ENCODE assay signal across 2 cellular contexts in the genomic region with DNA sequence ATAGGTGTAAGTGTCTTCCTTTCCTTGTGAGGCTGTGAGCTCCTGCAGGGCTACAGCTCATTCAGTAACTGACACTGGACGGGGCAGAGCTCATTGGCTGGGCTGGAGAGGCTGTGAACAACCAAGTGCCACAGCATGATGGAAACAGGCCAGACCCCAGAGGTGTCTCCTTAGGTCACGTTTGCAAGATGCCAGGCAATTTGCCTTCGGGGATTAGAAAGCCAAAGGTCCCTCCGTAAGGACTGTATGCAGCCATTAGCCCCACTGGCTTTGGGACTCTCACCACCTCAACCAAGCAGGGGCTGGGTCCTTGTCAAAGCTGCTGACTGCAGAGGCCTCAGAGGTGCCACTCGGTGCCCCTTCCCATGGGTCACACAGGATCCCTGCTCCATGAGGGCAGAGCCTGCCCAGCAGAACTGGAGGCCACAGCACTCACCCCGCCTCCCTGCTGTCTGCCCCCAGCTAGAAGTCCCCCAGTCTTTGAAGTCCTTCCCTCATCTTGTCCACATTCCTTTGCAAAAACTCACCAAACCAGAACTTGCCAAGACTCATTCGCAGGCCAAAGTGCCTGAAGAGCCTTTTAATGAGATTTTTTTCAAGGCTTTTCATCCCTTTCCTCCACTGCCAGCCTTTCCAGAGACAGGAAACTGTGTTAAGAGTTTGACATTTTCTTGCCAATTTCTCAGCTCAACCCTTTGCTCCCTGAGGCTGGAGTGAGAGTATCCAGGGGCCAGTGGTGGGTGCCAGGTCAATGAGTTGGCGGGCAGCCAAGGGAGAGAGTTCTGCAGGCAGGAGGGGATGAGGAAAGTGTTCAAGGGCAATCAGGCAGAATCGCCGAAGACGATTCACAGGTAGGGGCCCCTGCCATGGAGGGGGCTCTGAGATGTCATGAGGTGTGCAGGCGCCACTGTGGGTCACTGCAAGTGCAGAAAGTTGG.
TF ChIP-seq lines count a peak whose summit lies in the region.

No MANE protein-coding gene starts in this region.

TF ChIP-seq in HCT116, 20 proteins besides CTCF, POLR2A, EP300 and RAD21 (continued from another document):
- TF ChIP-seq, protein P1, sequence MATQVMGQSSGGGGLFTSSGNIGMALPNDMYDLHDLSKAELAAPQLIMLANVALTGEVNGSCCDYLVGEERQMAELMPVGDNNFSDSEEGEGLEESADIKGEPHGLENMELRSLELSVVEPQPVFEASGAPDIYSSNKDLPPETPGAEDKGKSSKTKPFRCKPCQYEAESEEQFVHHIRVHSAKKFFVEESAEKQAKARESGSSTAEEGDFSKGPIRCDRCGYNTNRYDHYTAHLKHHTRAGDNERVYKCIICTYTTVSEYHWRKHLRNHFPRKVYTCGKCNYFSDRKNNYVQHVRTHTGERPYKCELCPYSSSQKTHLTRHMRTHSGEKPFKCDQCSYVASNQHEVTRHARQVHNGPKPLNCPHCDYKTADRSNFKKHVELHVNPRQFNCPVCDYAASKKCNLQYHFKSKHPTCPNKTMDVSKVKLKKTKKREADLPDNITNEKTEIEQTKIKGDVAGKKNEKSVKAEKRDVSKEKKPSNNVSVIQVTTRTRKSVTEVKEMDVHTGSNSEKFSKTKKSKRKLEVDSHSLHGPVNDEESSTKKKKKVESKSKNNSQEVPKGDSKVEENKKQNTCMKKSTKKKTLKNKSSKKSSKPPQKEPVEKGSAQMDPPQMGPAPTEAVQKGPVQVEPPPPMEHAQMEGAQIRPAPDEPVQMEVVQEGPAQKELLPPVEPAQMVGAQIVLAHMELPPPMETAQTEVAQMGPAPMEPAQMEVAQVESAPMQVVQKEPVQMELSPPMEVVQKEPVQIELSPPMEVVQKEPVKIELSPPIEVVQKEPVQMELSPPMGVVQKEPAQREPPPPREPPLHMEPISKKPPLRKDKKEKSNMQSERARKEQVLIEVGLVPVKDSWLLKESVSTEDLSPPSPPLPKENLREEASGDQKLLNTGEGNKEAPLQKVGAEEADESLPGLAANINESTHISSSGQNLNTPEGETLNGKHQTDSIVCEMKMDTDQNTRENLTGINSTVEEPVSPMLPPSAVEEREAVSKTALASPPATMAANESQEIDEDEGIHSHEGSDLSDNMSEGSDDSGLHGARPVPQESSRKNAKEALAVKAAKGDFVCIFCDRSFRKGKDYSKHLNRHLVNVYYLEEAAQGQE (IDR thresholded peaks at IDR 0.05; ENCODE audit: low read depth), result no peak
- TF ChIP-seq, protein P2, sequence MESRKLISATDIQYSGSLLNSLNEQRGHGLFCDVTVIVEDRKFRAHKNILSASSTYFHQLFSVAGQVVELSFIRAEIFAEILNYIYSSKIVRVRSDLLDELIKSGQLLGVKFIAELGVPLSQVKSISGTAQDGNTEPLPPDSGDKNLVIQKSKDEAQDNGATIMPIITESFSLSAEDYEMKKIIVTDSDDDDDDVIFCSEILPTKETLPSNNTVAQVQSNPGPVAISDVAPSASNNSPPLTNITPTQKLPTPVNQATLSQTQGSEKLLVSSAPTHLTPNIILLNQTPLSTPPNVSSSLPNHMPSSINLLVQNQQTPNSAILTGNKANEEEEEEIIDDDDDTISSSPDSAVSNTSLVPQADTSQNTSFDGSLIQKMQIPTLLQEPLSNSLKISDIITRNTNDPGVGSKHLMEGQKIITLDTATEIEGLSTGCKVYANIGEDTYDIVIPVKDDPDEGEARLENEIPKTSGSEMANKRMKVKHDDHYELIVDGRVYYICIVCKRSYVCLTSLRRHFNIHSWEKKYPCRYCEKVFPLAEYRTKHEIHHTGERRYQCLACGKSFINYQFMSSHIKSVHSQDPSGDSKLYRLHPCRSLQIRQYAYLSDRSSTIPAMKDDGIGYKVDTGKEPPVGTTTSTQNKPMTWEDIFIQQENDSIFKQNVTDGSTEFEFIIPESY (IDR thresholded peaks at IDR 0.05; ENCODE audit: extremely low read depth, insufficient replicate concordance, low read length), result no peak
- TF ChIP-seq ELF1 (IDR thresholded peaks at IDR 0.05; ENCODE audit: borderline replicate concordance, low read depth) (no peak), CEBPB (IDR thresholded peaks at IDR 0.05; ENCODE audit: low read depth) (no peak), JUND (IDR thresholded peaks at IDR 0.05) (peak; percentile 46; the same call in 1 of the 2 replicates), FOSL1 (IDR thresholded peaks at IDR 0.05; ENCODE audit: low read depth) (peak; percentile 59), ZNF274 (IDR thresholded peaks at IDR 0.05; ENCODE audit: low read depth, low read length) (no peak), POLR2AphosphoS5 (IDR thresholded peaks at IDR 0.05; ENCODE audit: low read depth, low read length) (no peak), SIN3A (IDR thresholded peaks at IDR 0.05; ENCODE audit: low read depth) (peak; percentile 39; the same call in 1 of the 2 replicates), EZH2 (IDR thresholded peaks at IDR 0.05) (no peak), TCF7L2 (IDR thresholded peaks at IDR 0.05; ENCODE audit: borderline replicate concordance, extremely low read depth, insufficient read depth, insufficient read length) (peak; percentile 52), CBX3 (IDR thresholded peaks at IDR 0.05; ENCODE audit: low read depth) (no peak), EGR1 (IDR thresholded peaks at IDR 0.05; ENCODE audit: low read depth) (no peak), SP1 (IDR thresholded peaks at IDR 0.05; ENCODE audit: low read depth) (peak; percentile 72), EZH2phosphoT487 (IDR thresholded peaks at IDR 0.05; ENCODE audit: borderline replicate concordance) (no peak), SRF (IDR thresholded peaks at IDR 0.05; ENCODE audit: low read depth) (no peak), ZFX (IDR thresholded peaks at IDR 0.05) (no peak)
- TF ChIP-seq, protein P3, sequence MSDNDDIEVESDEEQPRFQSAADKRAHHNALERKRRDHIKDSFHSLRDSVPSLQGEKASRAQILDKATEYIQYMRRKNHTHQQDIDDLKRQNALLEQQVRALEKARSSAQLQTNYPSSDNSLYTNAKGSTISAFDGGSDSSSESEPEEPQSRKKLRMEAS (IDR thresholded peaks at IDR 0.05), result no peak
- TF ChIP-seq, protein P4, sequence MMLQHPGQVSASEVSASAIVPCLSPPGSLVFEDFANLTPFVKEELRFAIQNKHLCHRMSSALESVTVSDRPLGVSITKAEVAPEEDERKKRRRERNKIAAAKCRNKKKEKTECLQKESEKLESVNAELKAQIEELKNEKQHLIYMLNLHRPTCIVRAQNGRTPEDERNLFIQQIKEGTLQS (IDR thresholded peaks at IDR 0.05), result no peak

TF ChIP-seq in GM12891, 5 proteins besides CTCF, POLR2A, EP300 and RAD21 (continued from another document):
- TF ChIP-seq POLR2AphosphoS5 (IDR thresholded peaks at IDR 0.05; ENCODE audit: low read depth, low read length) (no peak), PAX5 (IDR thresholded peaks at IDR 0.05; ENCODE audit: insufficient read depth, low read length, severe bottlenecking) (no peak)
